ENCODE assay signal across 8 cellular contexts in the genomic region with DNA sequence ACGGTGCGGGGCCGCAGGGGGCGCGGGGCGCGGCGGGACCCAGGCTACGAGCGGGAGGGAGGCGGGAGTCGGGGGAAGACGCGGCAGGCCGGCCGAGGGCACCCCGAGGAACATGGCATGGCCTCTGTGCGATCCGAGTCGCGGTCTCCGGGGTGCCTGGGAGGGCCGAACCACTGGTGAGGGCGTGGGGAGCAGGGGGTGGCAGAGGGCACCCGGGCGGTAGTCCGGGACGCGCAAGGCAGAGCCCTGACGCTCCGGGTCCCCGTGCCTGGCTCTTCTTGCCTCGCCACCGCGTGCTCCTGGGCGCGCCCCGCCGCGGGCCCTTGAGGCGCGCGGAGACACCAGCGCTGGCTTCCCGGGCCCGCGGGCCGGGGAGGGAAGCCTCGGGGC. TPM values are rescaled to one million over a fixed set of nuclear protein-coding genes. Genes with fewer than 3 reads are reported as not detected.
DNase-seq lines count a peak whose midpoint lies in the region; ATAC-seq, FAIRE-seq and TF ChIP-seq lines count a peak whose summit lies in the region.

No MANE protein-coding gene starts in this region.

- H3K9me3 Mint-ChIP-seq in activated naive CD8-positive, alpha-beta T cell (ENCODE audit: low read depth) = no peaks in the 10 kb centered on the region
- no peaks in the 10 kb centered on the region for H3K9me3 Mint-ChIP-seq in activated naive CD8-positive, alpha-beta T cell treated with anti-CD3 and anti-CD28 coated beads, Interleukin-2, amount 50 U/mL, for 24 hours

- H3K4me1 ChIP-seq in left lung = peaks cover 5 to 37% of the 10 kb centered on the region in 2 donors
- no peaks in the 10 kb centered on the region for H3K4me1 ChIP-seq in HAP-1

- H3K4me3 ChIP-seq in astrocyte of the cerebellum (ENCODE audit: low read depth, low read length) (peak overlapping the region; percentile 69), left lung (peak overlapping the region; percentile 5 to 25), HAP-1 (no peak overlapping the region)

- H3K4me1 Mint-ChIP-seq in activated naive CD8-positive, alpha-beta T cell (ENCODE audit: low read depth) = peaks cover 19% of the 10 kb centered on the region
- H3K4me1 Mint-ChIP-seq in activated naive CD8-positive, alpha-beta T cell treated with anti-CD3 and anti-CD28 coated beads, Interleukin-2, amount 50 U/mL, for 24 hours = peaks cover 11% of the 10 kb centered on the region

- ATAC-seq in activated naive CD8-positive, alpha-beta T cell treated with anti-CD3 and anti-CD28 coated beads, Interleukin-2, amount 50 U/mL, for 24 hours = no peak
- peak; percentile 51 for ATAC-seq in left lung

- in situ Hi-C loops in astrocyte of the cerebellum (cut with HindIII; ENCODE audit: low sequenced_read_pairs) = no loop called here
- in situ Hi-C loops in HAP-1 (cut with MboI; ENCODE audit: low sequenced_read_pairs) = no loop called here

- no peak overlapping the region for H3K27ac ChIP-seq in left lung

- no peak for FAIRE-seq in urothelium cell line (lab: Jason Lieb, UNC)

- no peaks in the 10 kb centered on the region for H3K36me3 ChIP-seq in left lung
- H3K36me3 ChIP-seq in HAP-1 (replicated peaks) = no peaks in the 10 kb centered on the region

- intact Hi-C loops in left lung (cut with DNase I) = no loop called here

- DNase-seq in activated naive CD8-positive, alpha-beta T cell treated with anti-CD3 and anti-CD28 coated beads, Interleukin-2, amount 50 U/mL, for 24 hours = no peak
- DNase-seq in astrocyte of the cerebellum (ENCODE audit: low read depth) (no peak), left lung (peak in 1 of 2 donors; percentile 71), urothelium cell line (ENCODE audit: low spot score) (peak; percentile 44), HuH-7 (ENCODE audit: low spot score) (no peak), HAP-1 (ENCODE audit: low spot score in 2 of 2) (no peak)
- no peak for DNase-seq in stimulated activated CD4-positive, alpha-beta T cell treated with anti-CD3 and anti-CD28 coated beads, Interleukin-12 subunit alpha, Interleukin-12 subunit beta, amount 100 ng/mL, for 4 hours

- H3K27me3 ChIP-seq in left lung (peaks cover 74 to 100% of the 10 kb centered on the region in 2 donors), HAP-1 (ENCODE audit: low read depth) (no peaks in the 10 kb centered on the region)

- peaks cover 31% of the 10 kb centered on the region for H3K27me3 Mint-ChIP-seq in activated naive CD8-positive, alpha-beta T cell
- peaks cover 63% of the 10 kb centered on the region for H3K27me3 Mint-ChIP-seq in activated naive CD8-positive, alpha-beta T cell treated with anti-CD3 and anti-CD28 coated beads, Interleukin-2, amount 50 U/mL, for 24 hours

- H3K27ac Mint-ChIP-seq in activated naive CD8-positive, alpha-beta T cell = no peak overlapping the region
- H3K27ac Mint-ChIP-seq in activated naive CD8-positive, alpha-beta T cell treated with anti-CD3 and anti-CD28 coated beads, Interleukin-2, amount 50 U/mL, for 24 hours = no peak overlapping the region

- no peaks in the 10 kb centered on the region for H3K36me3 Mint-ChIP-seq in activated naive CD8-positive, alpha-beta T cell
- H3K36me3 Mint-ChIP-seq in activated naive CD8-positive, alpha-beta T cell treated with anti-CD3 and anti-CD28 coated beads, Interleukin-2, amount 50 U/mL, for 24 hours (ENCODE audit: low read depth) = peaks cover 5% of the 10 kb centered on the region

- TF ChIP-seq CTCF in astrocyte of the cerebellum (IDR thresholded peaks at IDR 0.05; ENCODE audit: low read depth, low read length, missing control alignments) = peak; percentile 1
- no peak for TF ChIP-seq CTCF in left lung (IDR thresholded peaks at IDR 0.05)

- H3K4me3 Mint-ChIP-seq in activated naive CD8-positive, alpha-beta T cell = peak overlapping the region; percentile 72
- H3K4me3 Mint-ChIP-seq in activated naive CD8-positive, alpha-beta T cell treated with anti-CD3 and anti-CD28 coated beads, Interleukin-2, amount 50 U/mL, for 24 hours = no peak overlapping the region

- H3K9me3 ChIP-seq in left lung (no peaks in the 10 kb centered on the region), HAP-1 (no peaks in the 10 kb centered on the region)

RNA-seq across cellular contexts. Expression of a gene that starts 4.2 kb away (rescaled TPM):
- under 1 TPM; 0.05 to 0.23 TPM for total RNA-seq in left lung
